1 cellular context compared by ENCODE assay signal in the genomic region with DNA sequence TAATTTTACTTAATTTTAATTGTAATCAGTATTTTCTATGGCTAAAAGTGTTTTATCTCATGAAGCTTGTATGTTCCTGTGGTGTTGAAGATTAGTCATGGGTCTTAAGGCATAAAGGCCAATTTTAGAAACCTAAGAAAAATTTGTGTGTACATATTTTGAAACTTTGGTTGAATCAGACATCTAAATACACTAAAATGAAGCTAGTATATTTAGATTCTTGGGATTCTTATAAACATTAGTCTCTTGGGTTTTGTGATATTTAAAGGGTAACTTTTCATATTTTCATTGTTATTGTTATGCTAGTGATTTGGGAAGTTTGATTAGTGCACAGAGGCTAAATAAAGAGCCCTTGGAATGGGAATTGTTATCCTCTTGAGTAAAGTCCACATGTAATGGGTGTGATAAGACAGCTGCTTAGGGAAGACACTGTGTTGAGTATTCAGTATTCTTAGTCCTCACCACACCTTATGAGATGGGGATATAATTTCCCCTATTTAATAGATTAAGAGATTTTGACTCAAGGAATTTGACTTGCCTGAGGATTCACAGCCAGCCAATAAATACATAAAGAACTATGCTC.
TF ChIP-seq lines count a peak whose summit lies in the region.

No MANE protein-coding gene starts in this region.

TF ChIP-seq in A549, 52 proteins besides CTCF, POLR2A, EP300 and RAD21 (continued from another document):
- TF ChIP-seq, protein P1, sequence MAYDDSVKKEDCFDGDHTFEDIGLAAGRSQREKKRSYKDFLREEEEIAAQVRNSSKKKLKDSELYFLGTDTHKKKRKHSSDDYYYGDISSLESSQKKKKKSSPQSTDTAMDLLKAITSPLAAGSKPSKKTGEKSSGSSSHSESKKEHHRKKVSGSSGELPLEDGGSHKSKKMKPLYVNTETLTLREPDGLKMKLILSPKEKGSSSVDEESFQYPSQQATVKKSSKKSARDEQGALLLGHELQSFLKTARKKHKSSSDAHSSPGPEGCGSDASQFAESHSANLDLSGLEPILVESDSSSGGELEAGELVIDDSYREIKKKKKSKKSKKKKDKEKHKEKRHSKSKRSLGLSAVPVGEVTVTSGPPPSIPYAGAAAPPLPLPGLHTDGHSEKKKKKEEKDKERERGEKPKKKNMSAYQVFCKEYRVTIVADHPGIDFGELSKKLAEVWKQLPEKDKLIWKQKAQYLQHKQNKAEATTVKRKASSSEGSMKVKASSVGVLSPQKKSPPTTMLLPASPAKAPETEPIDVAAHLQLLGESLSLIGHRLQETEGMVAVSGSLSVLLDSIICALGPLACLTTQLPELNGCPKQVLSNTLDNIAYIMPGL (CRISPR knock-in tag; IDR thresholded peaks at IDR 0.05; ENCODE audit: borderline replicate concordance), result no peak
- TF ChIP-seq RNF2 (IDR thresholded peaks at IDR 0.05; ENCODE audit: borderline replicate concordance, low read depth), result no peak
- TF ChIP-seq, protein P2, sequence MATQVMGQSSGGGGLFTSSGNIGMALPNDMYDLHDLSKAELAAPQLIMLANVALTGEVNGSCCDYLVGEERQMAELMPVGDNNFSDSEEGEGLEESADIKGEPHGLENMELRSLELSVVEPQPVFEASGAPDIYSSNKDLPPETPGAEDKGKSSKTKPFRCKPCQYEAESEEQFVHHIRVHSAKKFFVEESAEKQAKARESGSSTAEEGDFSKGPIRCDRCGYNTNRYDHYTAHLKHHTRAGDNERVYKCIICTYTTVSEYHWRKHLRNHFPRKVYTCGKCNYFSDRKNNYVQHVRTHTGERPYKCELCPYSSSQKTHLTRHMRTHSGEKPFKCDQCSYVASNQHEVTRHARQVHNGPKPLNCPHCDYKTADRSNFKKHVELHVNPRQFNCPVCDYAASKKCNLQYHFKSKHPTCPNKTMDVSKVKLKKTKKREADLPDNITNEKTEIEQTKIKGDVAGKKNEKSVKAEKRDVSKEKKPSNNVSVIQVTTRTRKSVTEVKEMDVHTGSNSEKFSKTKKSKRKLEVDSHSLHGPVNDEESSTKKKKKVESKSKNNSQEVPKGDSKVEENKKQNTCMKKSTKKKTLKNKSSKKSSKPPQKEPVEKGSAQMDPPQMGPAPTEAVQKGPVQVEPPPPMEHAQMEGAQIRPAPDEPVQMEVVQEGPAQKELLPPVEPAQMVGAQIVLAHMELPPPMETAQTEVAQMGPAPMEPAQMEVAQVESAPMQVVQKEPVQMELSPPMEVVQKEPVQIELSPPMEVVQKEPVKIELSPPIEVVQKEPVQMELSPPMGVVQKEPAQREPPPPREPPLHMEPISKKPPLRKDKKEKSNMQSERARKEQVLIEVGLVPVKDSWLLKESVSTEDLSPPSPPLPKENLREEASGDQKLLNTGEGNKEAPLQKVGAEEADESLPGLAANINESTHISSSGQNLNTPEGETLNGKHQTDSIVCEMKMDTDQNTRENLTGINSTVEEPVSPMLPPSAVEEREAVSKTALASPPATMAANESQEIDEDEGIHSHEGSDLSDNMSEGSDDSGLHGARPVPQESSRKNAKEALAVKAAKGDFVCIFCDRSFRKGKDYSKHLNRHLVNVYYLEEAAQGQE (IDR thresholded peaks at IDR 0.05), result no peak
- no peak for TF ChIP-seq FOSB (CRISPR knock-in tag; IDR thresholded peaks at IDR 0.05)
- no peak for TF ChIP-seq CBX2 (IDR thresholded peaks at IDR 0.05; ENCODE audit: borderline replicate concordance, low read depth)
- no peak for TF ChIP-seq ZFP36 (IDR thresholded peaks at IDR 0.05; ENCODE audit: borderline replicate concordance, partially characterized antibody)
- TF ChIP-seq FOSL2 (IDR thresholded peaks at IDR 0.05), result no peak
- TF ChIP-seq FOSL2 (CRISPR knock-in tag; IDR thresholded peaks at IDR 0.05), result no peak
